In the genomic region with DNA sequence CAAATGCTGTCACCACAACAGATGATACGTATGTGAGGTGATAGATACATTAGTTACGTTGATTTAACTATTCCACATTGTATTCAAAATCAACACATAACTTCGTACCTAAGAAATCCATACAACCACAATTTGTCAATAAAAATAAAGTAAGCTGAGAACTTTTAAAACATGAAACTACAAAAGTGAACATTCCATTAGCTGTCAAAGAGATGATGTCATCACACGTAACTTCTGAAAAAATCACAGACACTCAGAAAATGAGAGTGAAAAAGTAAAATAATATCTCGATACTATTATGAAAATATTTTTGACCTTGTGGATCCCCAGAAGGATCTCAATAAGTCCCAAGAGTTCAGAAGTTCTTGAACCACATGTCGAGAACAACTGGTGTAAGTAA, we compare ENCODE assay signal across 29 cellular contexts.
"Had no signal": no experiment of that assay in that cellular context is flagged by ENCODE, and none has a peak within 500 bp of the region (broad histone marks: within the 10 kb centered on the region; RNA-seq: fewer than 3 reads in every experiment).

No MANE protein-coding gene starts in this region.

- ATAC-seq: stimulated activated effector memory CD8-positive, alpha-beta T cell treated with anti-CD3 and anti-CD28 coated beads, Interleukin-12 subunit alpha, Interleukin-12 subunit beta, amount 100 ng/mL, for 72 hours; stimulated activated memory B cell treated with anti-CD40 and anti-IgM and Interleukin-4, amounts not matched to agents 10 μg/mL and 1 μg/mL and 100 μg/mL, for 72 hours; stimulated activated naive B cell treated with anti-CD40 and anti-IgM and Interleukin-4, amounts not matched to agents 10 μg/mL and 1 μg/mL and 100 μg/mL, for 72 hours; stimulated activated naive CD8-positive, alpha-beta T cell treated with anti-CD3 and anti-CD28 coated beads, Interleukin-15, amount 100 ng/mL, for 72 hours; stimulated activated naive CD8-positive, alpha-beta T cell treated with anti-CD3 and anti-CD28 coated beads, Interleukin-15, Interleukin-2, amounts not matched to agents 100 U/mL and 50 U/mL, for 24 hours; upper lobe of right lung had no signal

- H3K36me3 Mint-ChIP-seq: stimulated activated effector memory CD8-positive, alpha-beta T cell treated with anti-CD3 and anti-CD28 coated beads, Interleukin-12 subunit alpha, Interleukin-12 subunit beta, amount 100 ng/mL, for 72 hours; stimulated activated memory B cell treated with anti-CD40 and anti-IgM and Interleukin-4, amounts not matched to agents 10 μg/mL and 1 μg/mL and 100 μg/mL, for 72 hours; stimulated activated naive B cell treated with anti-CD40 and anti-IgM and Interleukin-4, amounts not matched to agents 10 μg/mL and 1 μg/mL and 100 μg/mL, for 72 hours; type B pancreatic cell had no signal

- H3K9me3 Mint-ChIP-seq: stimulated activated memory B cell treated with anti-CD40 and anti-IgM and Interleukin-4, amounts not matched to agents 10 μg/mL and 1 μg/mL and 100 μg/mL, for 72 hours; type B pancreatic cell had no signal

- H3K27me3 Mint-ChIP-seq: stimulated activated memory B cell treated with anti-CD40 and anti-IgM and Interleukin-4, amounts not matched to agents 10 μg/mL and 1 μg/mL and 100 μg/mL, for 72 hours; stimulated activated naive B cell treated with anti-CD40 and anti-IgM and Interleukin-4, amounts not matched to agents 10 μg/mL and 1 μg/mL and 100 μg/mL, for 72 hours; stimulated activated naive CD8-positive, alpha-beta T cell treated with anti-CD3 and anti-CD28 coated beads, Interleukin-15, amount 100 ng/mL, for 72 hours; stimulated activated naive CD8-positive, alpha-beta T cell treated with anti-CD3 and anti-CD28 coated beads, Interleukin-15, Interleukin-2, amounts not matched to agents 100 ng/mL and 50 ng/mL, for 24 hours; type B pancreatic cell had no signal

- H3K4me1 Mint-ChIP-seq: stimulated activated effector memory CD8-positive, alpha-beta T cell treated with anti-CD3 and anti-CD28 coated beads, Interleukin-12 subunit alpha, Interleukin-12 subunit beta, amount 100 ng/mL, for 72 hours; stimulated activated memory B cell treated with anti-CD40 and anti-IgM and Interleukin-4, amounts not matched to agents 10 μg/mL and 1 μg/mL and 100 μg/mL, for 72 hours; stimulated activated naive B cell treated with anti-CD40 and anti-IgM and Interleukin-4, amounts not matched to agents 10 μg/mL and 1 μg/mL and 100 μg/mL, for 72 hours; stimulated activated naive CD8-positive, alpha-beta T cell treated with anti-CD3 and anti-CD28 coated beads, Interleukin-15, amount 100 ng/mL, for 72 hours had no signal

- FAIRE-seq: urothelium cell line had no signal

- H3K27ac ChIP-seq: stomach, suprapubic skin, testis, thoracic aorta, thyroid gland, tibial artery, tibial nerve, transverse colon, upper lobe of left lung, upper lobe of right lung, uterus, vagina had no signal

- H3K4me3 ChIP-seq: stomach, suprapubic skin, testis, thoracic aorta, thyroid gland, tibial artery, tibial nerve, transverse colon, upper lobe of left lung, upper lobe of right lung, uterus, vagina had no signal

- H3K4me1 ChIP-seq: stomach, suprapubic skin, testis, thyroid gland, tibial artery, tibial nerve, transverse colon, upper lobe of left lung, upper lobe of right lung, uterus, vagina had no signal

- H3K36me3 ChIP-seq: stomach, suprapubic skin, thoracic aorta, thyroid gland, tibial artery, tibial nerve, transverse colon, upper lobe of left lung, upper lobe of right lung, uterus, vagina had no signal

- DNase-seq: stimulated activated CD4-positive, alpha-beta T cell treated with anti-CD3 and anti-CD28 coated beads, Interleukin-2, amount 100 ng/mL, for 48 hours; stimulated activated CD4-positive, alpha-beta T cell treated with anti-CD3 and anti-CD28 coated beads, Interleukin-4, amount 100 ng/mL, for 1 hour; stimulated activated CD4-positive, alpha-beta T cell treated with anti-CD3 and anti-CD28 coated beads, Interleukin-4, amount 100 ng/mL, for 24 hours; stimulated activated CD4-positive, alpha-beta T cell treated with anti-CD3 and anti-CD28 coated beads, Interleukin-4, amount 100 ng/mL, for 4 hours; stimulated activated CD8-positive, alpha-beta memory T cell treated with anti-CD3 and anti-CD28 coated beads, Interleukin-4, amount 100 ng/mL, for 48 hours; stimulated activated naive B cell treated with anti-CD40 and anti-IgM and Interleukin-4, amounts not matched to agents 10 μg/mL and 1 μg/mL and 100 μg/mL, for 72 hours; stimulated activated naive CD4-positive, alpha-beta T cell; stimulated activated naive CD4-positive, alpha-beta T cell treated with Interleukin-2 at 50 U/mL for 16 hours; stimulated activated naive CD8-positive, alpha-beta T cell treated with anti-CD3 and anti-CD28 coated beads, Interleukin-15, amount 100 ng/mL, for 72 hours; stimulated activated naive CD8-positive, alpha-beta T cell treated with anti-CD3 and anti-CD28 coated beads, Interleukin-15, Interleukin-2, amounts not matched to agents 100 U/mL and 50 U/mL, for 24 hours; stomach; substantia nigra; testis; thyroid gland; tibial artery; transverse colon; trophoblast cell; upper lobe of left lung; upper lobe of right lung; uterus had no signal

- H3K27ac Mint-ChIP-seq: stimulated activated effector memory CD8-positive, alpha-beta T cell treated with anti-CD3 and anti-CD28 coated beads, Interleukin-12 subunit alpha, Interleukin-12 subunit beta, amount 100 ng/mL, for 72 hours; stimulated activated memory B cell treated with anti-CD40 and anti-IgM and Interleukin-4, amounts not matched to agents 10 μg/mL and 1 μg/mL and 100 μg/mL, for 72 hours; stimulated activated naive B cell treated with anti-CD40 and anti-IgM and Interleukin-4, amounts not matched to agents 10 μg/mL and 1 μg/mL and 100 μg/mL, for 72 hours; stimulated activated naive CD8-positive, alpha-beta T cell treated with anti-CD3 and anti-CD28 coated beads, Interleukin-15, amount 100 ng/mL, for 72 hours; stimulated activated naive CD8-positive, alpha-beta T cell treated with anti-CD3 and anti-CD28 coated beads, Interleukin-15, Interleukin-2, amounts not matched to agents 100 ng/mL and 50 ng/mL, for 24 hours; type B pancreatic cell had no signal

- H3K4me3 Mint-ChIP-seq: stimulated activated effector memory CD8-positive, alpha-beta T cell treated with anti-CD3 and anti-CD28 coated beads, Interleukin-12 subunit alpha, Interleukin-12 subunit beta, amount 100 ng/mL, for 72 hours; stimulated activated memory B cell treated with anti-CD40 and anti-IgM and Interleukin-4, amounts not matched to agents 10 μg/mL and 1 μg/mL and 100 μg/mL, for 72 hours; stimulated activated naive B cell treated with anti-CD40 and anti-IgM and Interleukin-4, amounts not matched to agents 10 μg/mL and 1 μg/mL and 100 μg/mL, for 72 hours; stimulated activated naive CD8-positive, alpha-beta T cell treated with anti-CD3 and anti-CD28 coated beads, Interleukin-15, amount 100 ng/mL, for 72 hours; stimulated activated naive CD8-positive, alpha-beta T cell treated with anti-CD3 and anti-CD28 coated beads, Interleukin-15, Interleukin-2, amounts not matched to agents 100 ng/mL and 50 ng/mL, for 24 hours; type B pancreatic cell had no signal

- H3K27me3 ChIP-seq: stomach, suprapubic skin, testis, thyroid gland, tibial artery, tibial nerve, transverse colon, upper lobe of left lung, upper lobe of right lung, uterus, vagina had no signal

- H3K9me3 ChIP-seq: suprapubic skin, testis, thoracic aorta, thyroid gland, tibial artery, tibial nerve, transverse colon, upper lobe of left lung, upper lobe of right lung, uterus, vagina had no signal
